ENCODE assay signal across 1 cellular context in genomic region chr5:178626484-178627258, GRCh38.
TF ChIP-seq lines count a peak whose summit lies in the region.

CLK4 (minus strand) TSS chr5:178627050; CDS start chr5:178623416, 3,634 bp downstream.

TF ChIP-seq in GM12878, 131 proteins besides CTCF, POLR2A, EP300 and RAD21 (continued from another document and continues in another):
- TF ChIP-seq, protein P1, sequence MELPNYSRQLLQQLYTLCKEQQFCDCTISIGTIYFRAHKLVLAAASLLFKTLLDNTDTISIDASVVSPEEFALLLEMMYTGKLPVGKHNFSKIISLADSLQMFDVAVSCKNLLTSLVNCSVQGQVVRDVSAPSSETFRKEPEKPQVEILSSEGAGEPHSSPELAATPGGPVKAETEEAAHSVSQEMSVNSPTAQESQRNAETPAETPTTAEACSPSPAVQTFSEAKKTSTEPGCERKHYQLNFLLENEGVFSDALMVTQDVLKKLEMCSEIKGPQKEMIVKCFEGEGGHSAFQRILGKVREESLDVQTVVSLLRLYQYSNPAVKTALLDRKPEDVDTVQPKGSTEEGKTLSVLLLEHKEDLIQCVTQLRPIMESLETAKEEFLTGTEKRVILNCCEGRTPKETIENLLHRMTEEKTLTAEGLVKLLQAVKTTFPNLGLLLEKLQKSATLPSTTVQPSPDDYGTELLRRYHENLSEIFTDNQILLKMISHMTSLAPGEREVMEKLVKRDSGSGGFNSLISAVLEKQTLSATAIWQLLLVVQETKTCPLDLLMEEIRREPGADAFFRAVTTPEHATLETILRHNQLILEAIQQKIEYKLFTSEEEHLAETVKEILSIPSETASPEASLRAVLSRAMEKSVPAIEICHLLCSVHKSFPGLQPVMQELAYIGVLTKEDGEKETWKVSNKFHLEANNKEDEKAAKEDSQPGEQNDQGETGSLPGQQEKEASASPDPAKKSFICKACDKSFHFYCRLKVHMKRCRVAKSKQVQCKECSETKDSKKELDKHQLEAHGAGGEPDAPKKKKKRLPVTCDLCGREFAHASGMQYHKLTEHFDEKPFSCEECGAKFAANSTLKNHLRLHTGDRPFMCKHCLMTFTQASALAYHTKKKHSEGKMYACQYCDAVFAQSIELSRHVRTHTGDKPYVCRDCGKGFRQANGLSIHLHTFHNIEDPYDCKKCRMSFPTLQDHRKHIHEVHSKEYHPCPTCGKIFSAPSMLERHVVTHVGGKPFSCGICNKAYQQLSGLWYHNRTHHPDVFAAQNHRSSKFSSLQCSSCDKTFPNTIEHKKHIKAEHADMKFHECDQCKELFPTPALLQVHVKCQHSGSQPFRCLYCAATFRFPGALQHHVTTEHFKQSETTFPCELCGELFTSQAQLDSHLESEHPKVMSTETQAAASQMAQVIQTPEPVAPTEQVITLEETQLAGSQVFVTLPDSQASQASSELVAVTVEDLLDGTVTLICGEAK (IDR thresholded peaks at IDR 0.05; ENCODE audit: borderline replicate concordance), result no peak
- TF ChIP-seq E2F8 (IDR thresholded peaks at IDR 0.05; ENCODE audit: low read depth, partially characterized antibody) (no peak), CHD4 (IDR thresholded peaks at IDR 0.05) (no peak), PBX3 (IDR thresholded peaks at IDR 0.05; ENCODE audit: insufficient replicate concordance, low read depth, low read length) (no peak), E2F4 (IDR thresholded peaks at IDR 0.05; ENCODE audit: low read depth, low read length) (no peak), TARDBP (IDR thresholded peaks at IDR 0.05; ENCODE audit: borderline replicate concordance) (0 out of 2 replicates have a peak, but pooled peaks have one; percentile 39), IKZF2 (IDR thresholded peaks at IDR 0.05) (0 out of 4 replicates have a peak, but pooled peaks of 1 of the 2 experiments have one; percentile 23), CHD2 (IDR thresholded peaks at IDR 0.05; ENCODE audit: borderline replicate concordance, low read depth, low read length) (0 out of 2 replicates have a peak, but pooled peaks have one; percentile 3), SUPT20H (IDR thresholded peaks at IDR 0.05; ENCODE audit: borderline replicate concordance, control insufficient read depth, low read depth, low read length) (no peak), EGR1 (IDR thresholded peaks at IDR 0.05; ENCODE audit: borderline replicate concordance in 1 of 2, low read depth in 2 of 2, low read length in 2 of 2) (peak in 1 of 2 experiments; percentile 59; a peak in 1 of 3 replicates), SREBF2 (IDR thresholded peaks at IDR 0.05; ENCODE audit: low read length) (no peak; the same call in 1 of the 2 replicates), KAT2A (conservative IDR thresholded peaks at IDR 0.05; ENCODE audit: control insufficient read depth, low read depth, low read length) (no peak), ASH2L (IDR thresholded peaks at IDR 0.05; ENCODE audit: borderline replicate concordance, low read depth) (peak; percentile 70), ZBTB33 (IDR thresholded peaks at IDR 0.05) (no peak), USF1 (IDR thresholded peaks at IDR 0.05; ENCODE audit: borderline replicate concordance, extremely low read length, insufficient read depth, low read depth, low read length) (peak; percentile 85), SPI1 (IDR thresholded peaks at IDR 0.05; ENCODE audit: borderline replicate concordance, insufficient read depth, low read depth, low read length) (no peak), BCLAF1 (IDR thresholded peaks at IDR 0.05) (no peak), MTA2 (IDR thresholded peaks at IDR 0.05; ENCODE audit: low read depth) (no peak), SP1 (IDR thresholded peaks at IDR 0.05; ENCODE audit: low read depth, low read length) (peak; percentile 51), SMARCA5 (IDR thresholded peaks at IDR 0.05) (peak; percentile 38; the same call in 1 of the 2 replicates), ATF2 (IDR thresholded peaks at IDR 0.05; ENCODE audit: low read length) (no peak), RUNX3 (IDR thresholded peaks at IDR 0.05; ENCODE audit: low read length) (no peak; the same call in 1 of the 2 replicates), CUX1 (IDR thresholded peaks at IDR 0.05; ENCODE audit: insufficient replicate concordance, low read depth, low read length) (no peak)
- TF ChIP-seq, protein P2, sequence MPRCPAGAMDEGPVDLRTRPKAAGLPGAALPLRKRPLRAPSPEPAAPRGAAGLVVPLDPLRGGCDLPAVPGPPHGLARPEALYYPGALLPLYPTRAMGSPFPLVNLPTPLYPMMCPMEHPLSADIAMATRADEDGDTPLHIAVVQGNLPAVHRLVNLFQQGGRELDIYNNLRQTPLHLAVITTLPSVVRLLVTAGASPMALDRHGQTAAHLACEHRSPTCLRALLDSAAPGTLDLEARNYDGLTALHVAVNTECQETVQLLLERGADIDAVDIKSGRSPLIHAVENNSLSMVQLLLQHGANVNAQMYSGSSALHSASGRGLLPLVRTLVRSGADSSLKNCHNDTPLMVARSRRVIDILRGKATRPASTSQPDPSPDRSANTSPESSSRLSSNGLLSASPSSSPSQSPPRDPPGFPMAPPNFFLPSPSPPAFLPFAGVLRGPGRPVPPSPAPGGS (IDR thresholded peaks at IDR 0.05; ENCODE audit: borderline replicate concordance, insufficient read depth, low read depth, low read length, poor library complexity, severe bottlenecking), result no peak
